ENCODE assay signal across 8 cellular contexts in the genomic region with DNA sequence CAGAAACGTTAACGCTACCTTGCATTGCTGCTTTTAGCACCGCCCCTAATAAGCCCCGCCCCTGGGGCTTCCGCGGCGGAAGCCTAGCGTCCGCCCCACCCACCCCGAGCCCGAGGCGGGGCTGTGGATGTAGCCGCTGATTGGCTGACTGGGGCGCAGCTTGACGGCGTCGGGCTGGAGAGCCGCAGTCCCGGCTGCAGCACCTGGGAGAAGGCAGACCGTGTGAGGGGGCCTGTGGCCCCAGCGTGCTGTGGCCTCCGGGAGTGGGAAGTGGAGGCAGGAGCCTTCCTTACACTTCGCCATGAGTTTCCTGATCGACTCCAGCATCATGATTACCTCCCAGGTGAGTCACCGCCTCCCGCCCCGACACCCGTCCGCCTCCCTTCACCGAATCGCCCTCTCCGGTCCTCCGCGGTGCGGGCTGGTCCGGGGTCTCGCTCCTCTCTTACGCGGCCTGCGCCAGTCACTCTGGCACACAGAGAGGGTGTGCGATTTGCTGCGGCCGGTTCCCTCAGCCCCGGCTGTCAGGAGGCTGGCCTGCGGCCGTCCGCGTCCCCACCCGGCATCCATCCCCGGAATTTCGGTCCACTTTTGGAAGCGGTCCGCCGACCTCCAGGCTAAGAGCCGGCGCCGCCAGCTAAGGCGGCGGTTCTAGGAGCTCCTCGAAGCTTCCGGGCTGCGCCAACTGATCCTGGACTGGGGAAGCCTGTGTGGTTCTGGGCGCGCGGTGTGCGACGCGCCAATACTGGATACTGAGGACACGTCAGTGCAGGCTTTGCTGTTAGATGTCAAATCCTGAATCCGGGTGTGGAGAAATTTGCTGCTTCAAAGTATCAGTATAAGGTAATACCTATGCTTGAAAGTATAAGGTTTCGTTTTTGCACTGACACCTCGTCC.
DNase-seq lines count a peak whose midpoint lies in the region; ATAC-seq and TF ChIP-seq lines count a peak whose summit lies in the region.
"Not testable (repeated sequence)": the region's sequence is repeated elsewhere in the genome, so short reads cannot be mapped to it uniquely, and the experiment has no call there.

A gene (plus strand): TSS at position 185 of the 897 bp plus-strand sequence. CDS start 117 bp downstream, at position 302.

- not testable (repeated sequence) for H3K4me1 ChIP-seq in OCI-LY3 (ENCODE audit: low read length)

- peak within 1 kb of the TSS; percentile 88 for H3K9ac ChIP-seq in OCI-LY3 (ENCODE audit: low read length)

- not testable (repeated sequence) for H3K9me3 ChIP-seq in OCI-LY3 (ENCODE audit: insufficient read depth, low read length)

- H3K36me3 ChIP-seq in OCI-LY3 (replicated peaks; ENCODE audit: low read depth, low read length), result not testable (repeated sequence)

- peak; percentile 95 for ATAC-seq in GM21515 (IDR thresholded peaks at IDR 0.05; ENCODE audit: unreplicated experiment)

- H3K27ac ChIP-seq in OCI-LY3 (ENCODE audit: low read length), result 0 out of 2 replicates have a peak within 1 kb of the TSS, but pooled peaks have one; percentile 26

- DNase-seq in D341Med (ENCODE audit: low spot score), result peak; percentile 94
- peak; percentile 52 for DNase-seq in HuH-7 (ENCODE audit: low spot score)
- DNase-seq in activated CD8-positive, alpha-beta memory T cell treated with anti-CD3 and anti-CD28 coated beads, Interleukin-2, amount 50 U/mL, for 48 hours, result peak; percentile 93
- peak; percentile 92 for DNase-seq in epithelial cell of esophagus (ENCODE audit: low read depth)
- peak; percentile 79 for DNase-seq in middle frontal gyrus (ENCODE audit: extremely low spot score, low spot score)
- peak; percentile 83 to 85 for DNase-seq in stimulated activated CD8-positive, alpha-beta memory T cell treated with anti-CD3 and anti-CD28 coated beads, Interleukin-2, amount 100 ng/mL, for 1 hour (ENCODE audit: low read depth in 2 of 2)

- H4K20me1 ChIP-seq in OCI-LY3 (ENCODE audit: insufficient read depth, low read length), result not testable (repeated sequence)

- peak within 1 kb of the TSS; percentile 64; the same call in 1 of the 2 replicates for H2AFZ ChIP-seq in OCI-LY3 (ENCODE audit: low read depth, low read length)

- H3K4me3 ChIP-seq in OCI-LY3 (ENCODE audit: low read length) (peak within 1 kb of the TSS; percentile 98), epithelial cell of esophagus (ENCODE audit: low read length) (peak within 1 kb of the TSS; percentile 60)

- not testable (repeated sequence) for H3K27me3 ChIP-seq in OCI-LY3 (ENCODE audit: low read depth, low read length)

- H3K4me2 ChIP-seq in OCI-LY3 (ENCODE audit: low read length), result peak within 1 kb of the TSS; percentile 62

- not testable (repeated sequence) for TF ChIP-seq CTCF in OCI-LY3 (IDR thresholded peaks at IDR 0.05; ENCODE audit: low read depth, low read length); epithelial cell of esophagus (IDR thresholded peaks at IDR 0.05; ENCODE audit: insufficient read depth, low read depth, low read length, missing control alignments)

- H3K79me2 ChIP-seq in OCI-LY3 (ENCODE audit: low read length), result peaks cover 13% of the 10 kb centered on the region

Comparison
In these comparisons a context has a peak if more than half of its experiments do, and no peak if none do; other contexts are left out.
1. Peak in every context shown above with its lines: DNase-seq, ATAC-seq, H3K4me3 ChIP-seq and H3K27ac ChIP-seq.